10 cellular contexts compared by ENCODE assay signal in genomic region chr6:34658605-34659218, GRCh38.
DNase-seq lines count a peak whose midpoint lies in the region; ATAC-seq lines count a peak whose summit lies in the region.
"Had no signal": no experiment of that assay in that cellular context is flagged by ENCODE, and none has a peak within 500 bp of the region (broad histone marks: within the 10 kb centered on the region; RNA-seq: fewer than 3 reads in every experiment).

No MANE protein-coding gene starts in this region.

- no peak for ATAC-seq in HG03025 (IDR thresholded peaks at IDR 0.05; ENCODE audit: low FRiP score, unreplicated experiment)

- no peak for DNase-seq in T-helper 2 cell treated with Interferon-gamma antibody and Interleukin-4, amounts not matched to agents 5 μg/mL and 100 μg/mL, for 36 hours (ENCODE audit: low spot score)
- DNase-seq in T-helper 2 cell: no peak
- peak; percentile 22 for DNase-seq in NCI-H2029 (lab: John Stamatoyannopoulos, UW)
- peak; percentile 45 to 74 for DNase-seq in T47D (ENCODE audit: low read depth in 1 of 2, low spot score in 1 of 2)
- no peak for DNase-seq in amniotic stem cell (lab: John Stamatoyannopoulos, UW)
- no peak for DNase-seq in HCEC 1CT
- DNase-seq: activated CD4-positive, alpha-beta T cell treated with anti-CD3 and anti-CD28 coated beads, Interleukin-2, amount 50 U/mL, for 1 hour had no signal

- in situ Hi-C loops in T47D (cut with HindIII; ENCODE audit: low pct_unique_long_range_greater_than_20kb, low sequenced_read_pairs): no loop called here

- H3K27me3 Mint-ChIP-seq in T-helper 2 cell treated with Interferon-gamma antibody and Interleukin-4, amounts not matched to agents 5 μg/mL and 100 μg/mL, for 36 hours (ENCODE audit: low read depth): no peaks in the 10 kb centered on the region

- H3K9me3 Mint-ChIP-seq in T-helper 2 cell treated with Interferon-gamma antibody and Interleukin-4, amounts not matched to agents 5 μg/mL and 100 μg/mL, for 36 hours: no peaks in the 10 kb centered on the region
- H3K9me3 Mint-ChIP-seq: neural crest cell had no signal

- H3K36me3 Mint-ChIP-seq in T-helper 2 cell treated with Interferon-gamma antibody and Interleukin-4, amounts not matched to agents 5 μg/mL and 100 μg/mL, for 36 hours (ENCODE audit: low read depth): peaks cover 18% of the 10 kb centered on the region

- H3K4me3 ChIP-seq in skin epidermis: no peak overlapping the region

- peaks cover 55% of the 10 kb centered on the region for H3K4me1 Mint-ChIP-seq in T-helper 2 cell treated with Interferon-gamma antibody and Interleukin-4, amounts not matched to agents 5 μg/mL and 100 μg/mL, for 36 hours (ENCODE audit: low read depth)

- no peak overlapping the region for H3K4me3 Mint-ChIP-seq in T-helper 2 cell treated with Interferon-gamma antibody and Interleukin-4, amounts not matched to agents 5 μg/mL and 100 μg/mL, for 36 hours
- H3K4me3 Mint-ChIP-seq: neural crest cell had no signal

- H3K27ac ChIP-seq in skin epidermis: peak overlapping the region in 13 of 21 experiments; percentile 3 to 90 (median 76)

- H3K27ac Mint-ChIP-seq in T-helper 2 cell treated with Interferon-gamma antibody and Interleukin-4, amounts not matched to agents 5 μg/mL and 100 μg/mL, for 36 hours: peak overlapping the region; percentile 8

Comparison
In these comparisons a context has a peak if more than half of its experiments do, and no peak if none do; other contexts are left out.
1. DNase-seq: peak in NCI-H2029 (single experiment) and T47D (2 of 2); none in T-helper 2 cell treated with Interferon-gamma antibody and Interleukin-4, amounts not matched to agents 5 μg/mL and 100 μg/mL, for 36 hours (single experiment), T-helper 2 cell (0 of 5), amniotic stem cell (single experiment) and HCEC 1CT (single experiment).